ENCODE assay signal across 10 cellular contexts in the genomic region with DNA sequence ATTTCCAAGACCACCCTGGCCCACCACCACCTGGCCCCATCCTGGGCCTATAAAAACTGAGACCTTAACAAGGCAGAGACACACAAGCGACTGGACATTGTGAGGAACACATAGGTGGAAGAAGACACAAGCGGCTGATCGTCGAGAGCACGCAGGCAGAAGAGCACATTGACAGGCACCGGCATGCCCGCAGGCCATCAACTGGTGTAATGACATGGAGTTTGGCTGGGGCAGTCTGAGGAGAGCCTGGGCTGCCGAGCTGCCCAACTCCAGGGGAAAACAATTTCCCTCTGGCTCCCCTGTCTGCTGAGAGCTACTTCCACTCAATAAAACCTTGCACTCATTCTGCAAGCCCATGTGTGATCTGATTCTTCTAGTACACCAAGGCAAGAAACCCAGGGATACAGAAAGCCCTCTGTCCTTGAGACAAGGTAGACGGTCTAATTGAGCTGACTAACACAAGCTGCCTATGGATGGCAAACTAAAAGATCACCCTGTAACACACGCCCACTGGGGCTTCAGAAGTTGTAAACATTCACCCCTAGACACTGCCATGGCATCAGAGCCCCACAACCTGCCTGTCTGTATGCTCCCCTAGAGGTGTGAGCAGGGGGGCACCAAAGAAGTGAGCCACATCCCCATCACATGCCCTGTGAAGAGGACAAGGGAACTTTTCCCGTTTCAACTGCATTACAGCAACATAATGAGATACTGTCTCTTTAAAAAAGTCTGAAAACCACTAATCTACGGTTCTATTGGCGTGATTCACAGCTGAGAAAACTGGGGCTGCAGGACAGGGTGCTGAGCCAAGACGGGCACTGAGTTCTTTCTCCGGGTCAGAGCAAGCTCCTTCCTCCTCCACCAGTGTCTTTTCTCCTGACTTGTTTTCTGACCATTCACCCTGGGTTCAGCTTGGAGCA. TPM values are rescaled to one million over a fixed set of nuclear protein-coding genes. Genes with fewer than 3 reads are reported as not detected.
DNase-seq lines count a peak whose midpoint lies in the region; ATAC-seq and TF ChIP-seq lines count a peak whose summit lies in the region.
"Had no signal": no experiment of that assay in that cellular context is flagged by ENCODE, and none has a peak within 500 bp of the region (broad histone marks: within the 10 kb centered on the region; RNA-seq: fewer than 3 reads in every experiment).

No MANE protein-coding gene starts in this region.

- H3K27ac Mint-ChIP-seq in immature natural killer cell: peak overlapping the region in 4 of 6 donors; percentile 1 to 63 (median 16)
- H3K27ac Mint-ChIP-seq in stimulated activated naive CD8-positive, alpha-beta T cell treated with anti-CD3 and anti-CD28 coated beads, Interleukin-15, amount 100 ng/mL, for 72 hours: no peak overlapping the region

- H3K9ac ChIP-seq in GM23248: peak overlapping the region; percentile 72

- peaks cover 22 to 29% of the 10 kb centered on the region in 2 donors for H3K4me1 Mint-ChIP-seq in immature natural killer cell
- peaks cover 5% of the 10 kb centered on the region for H3K4me1 Mint-ChIP-seq in stimulated activated naive CD8-positive, alpha-beta T cell treated with anti-CD3 and anti-CD28 coated beads, Interleukin-15, amount 100 ng/mL, for 72 hours

- no TSS peak for BruUV-seq in Panc1 (replicated peaks; lab: Mats Ljungman, UMichigan)

- POLR2A ChIA-PET in Panc1 (lab: Charles Lee): interaction anchor here (0.5 to 1.6 kb wide), 4 partner anchors 10 to 375 kb away, joined by 3 to 5 read pairs (median 5); no protein-coding TSS in a partner anchor

- CTCF ChIA-PET in Panc1 (lab: Charles Lee): interaction anchor here (0.6 to 1.5 kb wide), 4 partner anchors 9 to 100 kb away, joined by 3 to 8 read pairs (median 3); no protein-coding TSS in a partner anchor

- H3K9me2 ChIP-seq in GM23248 (ENCODE audit: insufficient read depth): no peaks in the 10 kb centered on the region

- peak overlapping the region; percentile 87 for H3K4me2 ChIP-seq in GM23248 (ENCODE audit: unreplicated experiment)

- no peaks in the 10 kb centered on the region for H3K27me3 ChIP-seq in GM23248 (replicated peaks; ENCODE audit: insufficient read depth)
- H3K27me3 ChIP-seq in Panc1 (ENCODE audit: control insufficient read depth, insufficient read depth, low read length): no peaks in the 10 kb centered on the region
- H3K27me3 ChIP-seq: Peyer's patch had no signal

- H3K4me3 ChIP-seq in GM23248 (peak overlapping the region; percentile 61), Panc1 (ENCODE audit: low read depth in 2 of 2, low read length in 2 of 2) (no peak overlapping the region)
- H3K4me3 ChIP-seq: Peyer's patch had no signal

- 49 to 51% methylated on average over 15 of the region's 15 CpGs for WGBS in GM23248 (ENCODE audit: low coverage in 1 of 2, low lambda C conversion rate in 2 of 2, missing lambda C conversion rate in 2 of 2), 2 experiments

- peak; percentile 80 for DNase-seq in AG08395 (ENCODE audit: low spot score)
- peak; percentile 90 for DNase-seq in GM23248
- DNase-seq in Panc1 (ENCODE audit: low read depth, low spot score): no peak
- no peak for DNase-seq in immature natural killer cell
- no peak for DNase-seq in cerebellar cortex (ENCODE audit: low spot score)
- DNase-seq in stimulated activated naive CD8-positive, alpha-beta T cell treated with anti-CD3 and anti-CD28 coated beads, Interleukin-15, amount 100 ng/mL, for 72 hours: no peak
- DNase-seq: GDM1 had no signal

- intact Hi-C loops in Panc1 (cut with micrococcal nuclease; ENCODE audit: unreplicated experiment): no loop called here

- peak; percentile 67 for ATAC-seq in Panc1
- no peak for ATAC-seq in stimulated activated naive CD8-positive, alpha-beta T cell treated with anti-CD3 and anti-CD28 coated beads, Interleukin-15, amount 100 ng/mL, for 72 hours
- no peak for ATAC-seq in HG02852 (IDR thresholded peaks at IDR 0.05; ENCODE audit: unreplicated experiment)
- no peak for ATAC-seq in HG02840 (IDR thresholded peaks at IDR 0.05; ENCODE audit: low FRiP score, unreplicated experiment)

- peak overlapping the region; percentile 84 for H2AFZ ChIP-seq in GM23248

- H3K4me1 ChIP-seq in GM23248 (ENCODE audit: insufficient read depth): peaks cover 47% of the 10 kb centered on the region
- H3K4me1 ChIP-seq in Panc1 (ENCODE audit: control insufficient read depth, insufficient read depth, low read length): peaks cover 43% of the 10 kb centered on the region

- H3K9me3 ChIP-seq in GM23248 (ENCODE audit: low read depth) (no peaks in the 10 kb centered on the region), Panc1 (ENCODE audit: control insufficient read depth, insufficient read depth, low read depth, low read length) (peaks cover 27% of the 10 kb centered on the region; the same call in 1 of the 2 replicates)

- peaks cover 0 to 7% (median 5%) of the 10 kb centered on the region in 3 donors for H3K36me3 Mint-ChIP-seq in immature natural killer cell

- peak overlapping the region; percentile 90 for H3K27ac ChIP-seq in GM23248
- peak overlapping the region; percentile 100 for H3K27ac ChIP-seq in Panc1 (ENCODE audit: low read length)

- H3K9me3 Mint-ChIP-seq in immature natural killer cell: peaks cover 2 to 16% (median 12%) of the 10 kb centered on the region in 6 donors
- H3K9me3 Mint-ChIP-seq in stimulated activated naive CD8-positive, alpha-beta T cell treated with anti-CD3 and anti-CD28 coated beads, Interleukin-15, amount 100 ng/mL, for 72 hours: peaks cover 26 to 45% of the 10 kb centered on the region in 2 donors

- in situ Hi-C loops in GM23248 (cut with MboI) (no loop called here), Panc1 (cut with HindIII; ENCODE audit: low pct_unique_long_range_greater_than_20kb, low sequenced_read_pairs) (no loop called here)

- peak overlapping the region; percentile 5 to 73 (median 24) for H3K4me3 Mint-ChIP-seq in immature natural killer cell
- H3K4me3 Mint-ChIP-seq in stimulated activated naive CD8-positive, alpha-beta T cell treated with anti-CD3 and anti-CD28 coated beads, Interleukin-15, amount 100 ng/mL, for 72 hours: no peak overlapping the region

- TF ChIP-seq CTCF in Panc1 (IDR thresholded peaks at IDR 0.05): no peak

- no peaks in the 10 kb centered on the region for H3K36me3 ChIP-seq in GM23248 (ENCODE audit: low read depth)
- H3K36me3 ChIP-seq in Panc1 (ENCODE audit: control insufficient read depth, insufficient read depth, low read length): no peaks in the 10 kb centered on the region
- H3K36me3 ChIP-seq: Peyer's patch had no signal

- H4K20me1 ChIP-seq in GM23248 (ENCODE audit: insufficient read depth): no peaks in the 10 kb centered on the region

- H3K79me2 ChIP-seq in GM23248 (ENCODE audit: insufficient read depth): no peaks in the 10 kb centered on the region

- peaks cover 4 to 15% (median 8%) of the 10 kb centered on the region in 3 donors for H3K27me3 Mint-ChIP-seq in immature natural killer cell (ENCODE audit: low read depth in 3 of 3)
- no peaks in the 10 kb centered on the region for H3K27me3 Mint-ChIP-seq in stimulated activated naive CD8-positive, alpha-beta T cell treated with anti-CD3 and anti-CD28 coated beads, Interleukin-15, amount 100 ng/mL, for 72 hours

- H3F3A ChIP-seq in GM23248 (ENCODE audit: insufficient read depth): peaks cover 44% of the 10 kb centered on the region

RNA-seq across cellular contexts. Expression of gene TNS3, which starts 18.5 kb away (rescaled TPM):
- total RNA-seq in GM23248 (2014; rRNA removed; shearing (Covaris generic)): 47.0 and 48.1 TPM in 2 replicates
- polyA plus RNA-seq in GM23248 (2016; fragmentation: Nextera tagmentation; extraction: Ambion mirVana) (17.2 and 18.6 TPM in 2 replicates), immature natural killer cell (under 1 TPM in 1 of 3 donors, not detected in 2; 0.19 TPM)
- 533 TPM for total RNA-seq in Panc1 (2021; ENCODE audit: unreplicated experiment)
- 322 TPM for polyA plus RNA-seq in Panc1 (2012; ENCODE audit: insufficient read length)

Comparison
In these comparisons a context has a peak if more than half of its experiments do, and no peak if none do; other contexts are left out.
1. DNase-seq: peak in AG08395 (single experiment) and GM23248 (single experiment); none in Panc1 (single experiment), immature natural killer cell (0 of 3), cerebellar cortex (single experiment) and stimulated activated naive CD8-positive, alpha-beta T cell treated with anti-CD3 and anti-CD28 coated beads, Interleukin-15, amount 100 ng/mL, for 72 hours (0 of 2).
2. H3K27ac Mint-ChIP-seq: peak in immature natural killer cell (4 of 6); none in stimulated activated naive CD8-positive, alpha-beta T cell treated with anti-CD3 and anti-CD28 coated beads, Interleukin-15, amount 100 ng/mL, for 72 hours (0 of 2).
3. H3K4me3 Mint-ChIP-seq: peak in immature natural killer cell (5 of 5); none in stimulated activated naive CD8-positive, alpha-beta T cell treated with anti-CD3 and anti-CD28 coated beads, Interleukin-15, amount 100 ng/mL, for 72 hours (0 of 2).
4. RNA of gene TNS3, which starts 18.5 kb away (total RNA-seq): 533 TPM in Panc1 (single experiment); 47.0 to 48.1 TPM in GM23248; every median in the first group is over 10 times any median in the second.